8 cellular contexts compared by ENCODE assay signal in genomic region chr2:219352448-219353023, GRCh38. TPM values are rescaled to one million over a fixed set of nuclear protein-coding genes. Genes with fewer than 3 reads are reported as not detected.
DNase-seq lines count a peak whose midpoint lies in the region; ATAC-seq and TF ChIP-seq lines count a peak whose summit lies in the region.
"Had no signal": no experiment of that assay in that cellular context is flagged by ENCODE, and none has a peak within 500 bp of the region (broad histone marks: within the 10 kb centered on the region; RNA-seq: fewer than 3 reads in every experiment).

No MANE protein-coding gene starts in this region.

- ATAC-seq in gastroesophageal sphincter (no peak), HG02798 (IDR thresholded peaks at IDR 0.05; ENCODE audit: poor library complexity, unreplicated experiment) (no peak)

- H3K27ac ChIP-seq in RWPE1 (no peak overlapping the region), gastroesophageal sphincter (no peak overlapping the region)

- WGBS in gastroesophageal sphincter (ENCODE audit: low coverage in 1 of 2), 2 donors, result 4 to 15% methylated on average over 3 to 5 of the region's 5 CpGs

- H3K27me3 ChIP-seq in gastroesophageal sphincter, result peaks cover 90% of the 10 kb centered on the region

- H3K9me3 ChIP-seq in gastroesophageal sphincter, result no peaks in the 10 kb centered on the region

- H3K36me3 ChIP-seq in gastroesophageal sphincter, result no peaks in the 10 kb centered on the region

- POLR2A ChIA-PET in RWPE1 (lab: Yijun Ruan, JAX; ENCODE audit: low non-redundant PET), result no interaction called here

- H3K4me1 ChIP-seq in gastroesophageal sphincter, result no peaks in the 10 kb centered on the region

- H3K4me3 ChIP-seq in Jurkat, Clone E6-1 (ENCODE audit: low read length), result no peak overlapping the region
- H3K4me3 ChIP-seq in gastroesophageal sphincter, result no peak overlapping the region

- DNase-seq in Jurkat, Clone E6-1 (ENCODE audit: low read depth, low spot score), result peak; percentile 47
- DNase-seq in RWPE1 (ENCODE audit: low spot score) (peak; percentile 55), pons (ENCODE audit: low spot score) (peak; percentile 63)
- peak; percentile 36 for DNase-seq in activated T-helper 9 cell treated with anti-CD3 and anti-CD28 coated beads, Interleukin-2, amount 50 U/mL, for 16 hours (ENCODE audit: low read depth)

- CTCF ChIA-PET in RWPE1 (lab: Yijun Ruan, JAX), result interaction anchor here (0.6 kb wide), 1 partner anchor 17 kb away, joined by 5 read pairs; no protein-coding TSS in a partner anchor

- TF ChIP-seq EP300 in gastroesophageal sphincter (IDR thresholded peaks at IDR 0.05), result no peak

- no peak for TF ChIP-seq POLR2A in gastroesophageal sphincter (IDR thresholded peaks at IDR 0.05)

- TF ChIP-seq CTCF in GM12874 (IDR thresholded peaks at IDR 0.05; ENCODE audit: insufficient read depth, low read depth, low read length), result peak; percentile 67
- TF ChIP-seq CTCF in RWPE1 (conservative IDR thresholded peaks at IDR 0.05; ENCODE audit: low read depth), result peak; percentile 63
- TF ChIP-seq CTCF in gastroesophageal sphincter (IDR thresholded peaks at IDR 0.05), result peak in 3 of 4 experiments; percentile 4 to 31 (median 24)

RNA-seq across cellular contexts. Expression of gene RESP18, which starts 20.0 kb away (rescaled TPM):
- polyA plus RNA-seq in Jurkat, Clone E6-1 (2012; ENCODE audit: insufficient read depth, insufficient read length), result not detected
- not detected for total RNA-seq in gastroesophageal sphincter
- total RNA-seq: mononuclear cell had no signal

RNA-seq across cellular contexts. Expression of gene DNPEP, which starts 35.2 kb away (rescaled TPM):
- polyA plus RNA-seq in Jurkat, Clone E6-1 (2012; ENCODE audit: insufficient read depth, insufficient read length), result 95.4 TPM
- total RNA-seq in gastroesophageal sphincter, result 10 to 100 TPM; 37.8 to 76.9 (median 59.2) TPM

RNA-seq across cellular contexts. Expression of gene PTPRN, which starts 43.3 kb away (rescaled TPM):
- not detected for polyA plus RNA-seq in Jurkat, Clone E6-1 (2012; ENCODE audit: insufficient read depth, insufficient read length)
- 1 to 10 TPM in 2 of 4 donors, under 1 TPM in 1, not detected in 1; 0.58 to 3.0 (median 1.9) TPM for total RNA-seq in gastroesophageal sphincter
